Comparison of ENCODE assay signal across 6 cellular contexts in the genomic region with DNA sequence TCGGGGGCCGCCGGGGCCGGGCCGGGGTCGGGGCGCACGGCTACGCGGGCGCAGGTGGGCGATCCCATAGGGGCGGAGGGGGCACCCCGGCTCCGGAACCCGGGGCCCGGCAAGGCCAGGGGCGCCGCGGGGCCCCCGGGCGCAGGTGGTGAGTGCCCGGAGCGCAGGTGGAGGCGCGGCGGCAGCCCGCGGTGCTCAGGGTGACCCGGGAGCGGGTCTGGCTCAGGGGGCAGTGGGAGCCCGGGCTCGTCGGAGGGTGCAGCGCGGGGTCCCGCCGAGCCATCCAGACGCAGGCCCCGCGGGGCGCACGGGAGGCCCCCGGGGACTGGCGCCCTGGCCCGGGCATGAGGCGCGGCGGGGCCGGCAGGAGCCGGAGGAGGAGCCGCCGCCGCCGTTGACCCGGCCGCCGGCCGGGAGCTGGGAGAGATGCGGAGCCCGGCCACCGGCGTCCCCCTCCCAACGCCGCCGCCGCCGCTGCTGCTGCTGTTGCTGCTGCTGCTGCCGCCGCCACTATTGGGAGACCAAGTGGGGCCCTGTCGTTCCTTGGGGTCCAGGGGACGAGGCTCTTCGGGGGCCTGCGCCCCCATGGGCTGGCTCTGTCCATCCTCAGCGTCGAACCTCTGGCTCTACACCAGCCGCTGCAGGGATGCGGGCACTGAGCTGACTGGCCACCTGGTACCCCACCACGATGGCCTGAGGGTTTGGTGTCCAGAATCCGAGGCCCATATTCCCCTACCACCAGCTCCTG. TPM values are rescaled to one million over a fixed set of nuclear protein-coding genes. Genes with fewer than 3 reads are reported as not detected.
DNase-seq lines count a peak whose midpoint lies in the region; ATAC-seq, FAIRE-seq and TF ChIP-seq lines count a peak whose summit lies in the region.

No MANE protein-coding gene starts in this region.

- H3K4me3 ChIP-seq in DOHH2 (ENCODE audit: low read length) (peak overlapping the region; percentile 62), astrocyte (ENCODE audit: insufficient read depth, low read depth, low read length) (peak overlapping the region; percentile 55)

- H3K27me3 Mint-ChIP-seq in astrocyte (ENCODE audit: low read depth, unreplicated experiment) = peaks cover 6% of the 10 kb centered on the region
- peaks cover 0 to 2% (median 0%) of the 10 kb centered on the region in 5 donors for H3K27me3 Mint-ChIP-seq in naive thymus-derived CD8-positive, alpha-beta T cell

- DNase-seq in astrocyte (ENCODE audit: low read depth) = no peak
- peak in 1 of 10 donors; percentile 23 for DNase-seq in naive thymus-derived CD8-positive, alpha-beta T cell
- no peak for DNase-seq in NCI-H187 (lab: John Stamatoyannopoulos, UW)
- no peak for DNase-seq in amygdala (lab: John Stamatoyannopoulos, UW)

- H2AFZ ChIP-seq in astrocyte (ENCODE audit: low read depth, low read length) = peak overlapping the region; percentile 63

- H3K4me1 ChIP-seq in DOHH2 (ENCODE audit: control insufficient read depth, low read length) (peaks cover 28% of the 10 kb centered on the region), astrocyte (ENCODE audit: insufficient read depth, low read length) (peaks cover 26% of the 10 kb centered on the region)

- H3K79me2 ChIP-seq in DOHH2 (ENCODE audit: control insufficient read depth, low read length) (no peaks in the 10 kb centered on the region), astrocyte (ENCODE audit: insufficient read depth, low read length) (peaks cover 2% of the 10 kb centered on the region)

- FAIRE-seq in astrocyte (lab: Jason Lieb, UNC) = no peak

- peak overlapping the region; percentile 23 for H3K9ac ChIP-seq in astrocyte (ENCODE audit: low read length)

- H3K4me3 Mint-ChIP-seq in astrocyte (ENCODE audit: unreplicated experiment) = peak overlapping the region; percentile 76
- H3K4me3 Mint-ChIP-seq in naive thymus-derived CD8-positive, alpha-beta T cell = peak overlapping the region; percentile 36 to 82 (median 64)

- no peaks in the 10 kb centered on the region for H3F3A ChIP-seq in DOHH2 (ENCODE audit: control insufficient read depth, insufficient read depth)

- no peak overlapping the region for H3K27ac Mint-ChIP-seq in astrocyte (ENCODE audit: unreplicated experiment)
- peak overlapping the region in 1 of 10 donors; percentile 59 for H3K27ac Mint-ChIP-seq in naive thymus-derived CD8-positive, alpha-beta T cell

- H3K36me3 Mint-ChIP-seq in astrocyte (ENCODE audit: low read depth, unreplicated experiment) = peaks cover 9% of the 10 kb centered on the region
- no peaks in the 10 kb centered on the region for H3K36me3 Mint-ChIP-seq in naive thymus-derived CD8-positive, alpha-beta T cell

- no peaks in the 10 kb centered on the region for H3K9me3 Mint-ChIP-seq in astrocyte (ENCODE audit: unreplicated experiment)
- H3K9me3 Mint-ChIP-seq in naive thymus-derived CD8-positive, alpha-beta T cell = no peaks in the 10 kb centered on the region

- H3K4me1 Mint-ChIP-seq in astrocyte (ENCODE audit: low read depth, unreplicated experiment) = peaks cover 11% of the 10 kb centered on the region
- H3K4me1 Mint-ChIP-seq in naive thymus-derived CD8-positive, alpha-beta T cell = peaks cover 14 to 36% (median 18%) of the 10 kb centered on the region in 4 donors

- POLR2A ChIA-PET in naive thymus-derived CD8-positive, alpha-beta T cell (lab: Charles Lee) = interaction anchor here (0.6 to 2.1 kb wide), 5 partner anchors 13 to 234 kb away, joined by 3 to 7 read pairs (median 3); a partner anchor contains a TSS

- peak overlapping the region; percentile 63 for H3K4me2 ChIP-seq in DOHH2 (ENCODE audit: low read length)
- peak overlapping the region; percentile 82 for H3K4me2 ChIP-seq in astrocyte (ENCODE audit: low read length)

- H3K9me3 ChIP-seq in DOHH2 (ENCODE audit: control insufficient read depth, insufficient read depth, low read length) (no peaks in the 10 kb centered on the region), astrocyte (ENCODE audit: insufficient read depth, low read depth, low read length) (no peaks in the 10 kb centered on the region)

- peaks cover 18% of the 10 kb centered on the region for H3K27me3 ChIP-seq in DOHH2 (ENCODE audit: control insufficient read depth, low read length)
- H3K27me3 ChIP-seq in astrocyte (ENCODE audit: insufficient read depth, low read length) = no peaks in the 10 kb centered on the region

- H3K27ac ChIP-seq in DOHH2 (ENCODE audit: low read depth, low read length) = no peak overlapping the region
- no peak overlapping the region for H3K27ac ChIP-seq in astrocyte (ENCODE audit: low read depth, low read length)

- TF ChIP-seq CTCF in DOHH2 (IDR thresholded peaks at IDR 0.05; ENCODE audit: low read depth, low read length, poor library complexity, severe bottlenecking) (no peak), astrocyte (IDR thresholded peaks at IDR 0.05; ENCODE audit: insufficient read depth, low read depth, low read length) (no peak)

- H3K36me3 ChIP-seq in DOHH2 (ENCODE audit: control insufficient read depth, low read length) = no peaks in the 10 kb centered on the region
- no peaks in the 10 kb centered on the region for H3K36me3 ChIP-seq in astrocyte (ENCODE audit: insufficient read depth, low read length)

- ATAC-seq in HG02678 (IDR thresholded peaks at IDR 0.05; ENCODE audit: unreplicated experiment) = peak; percentile 35
- peak; percentile 61 for ATAC-seq in naive thymus-derived CD8-positive, alpha-beta T cell

- no peaks in the 10 kb centered on the region for H3K9me2 ChIP-seq in DOHH2 (replicated peaks; ENCODE audit: control insufficient read depth, low read length)

- H4K20me1 ChIP-seq in DOHH2 (ENCODE audit: control insufficient read depth, insufficient read depth, low read depth, low read length) (no peaks in the 10 kb centered on the region), astrocyte (ENCODE audit: insufficient read depth, low read length) (no peaks in the 10 kb centered on the region)

RNA-seq across cellular contexts. Expression of a gene that starts 0.5 kb away (rescaled TPM):
- 8.5 and 10.0 TPM in 2 replicates for total RNA-seq in astrocyte
- total RNA-seq in naive thymus-derived CD8-positive, alpha-beta T cell = 1 to 10 TPM; 5.4 to 6.8 TPM
- polyA plus RNA-seq in naive thymus-derived CD8-positive, alpha-beta T cell = under 1 TPM; 0.20 to 0.94 (median 0.30) TPM

RNA-seq across cellular contexts. Expression of a gene that starts 33.1 kb away (rescaled TPM):
- total RNA-seq in astrocyte = 4.5 and 7.7 TPM in 2 replicates
- total RNA-seq in naive thymus-derived CD8-positive, alpha-beta T cell = under 1 TPM in 1 of 2 experiments, not detected in 1; 0.31 TPM
- polyA plus RNA-seq in naive thymus-derived CD8-positive, alpha-beta T cell = under 1 TPM in 1 of 3 donors, not detected in 2; 0.89 TPM

RNA-seq across cellular contexts. Expression of a gene that starts 36.1 kb away (rescaled TPM):
- total RNA-seq in astrocyte = 350 and 355 TPM in 2 replicates
- total RNA-seq in naive thymus-derived CD8-positive, alpha-beta T cell = 100 to 1,000 TPM; 205 to 211 TPM
- 100 to 1,000 TPM; 117 to 154 (median 127) TPM for polyA plus RNA-seq in naive thymus-derived CD8-positive, alpha-beta T cell

RNA-seq across cellular contexts. Expression of a gene that starts 57.0 kb away (rescaled TPM):
- total RNA-seq in astrocyte = not detected in 2 replicates
- not detected for total RNA-seq in naive thymus-derived CD8-positive, alpha-beta T cell
- not detected for polyA plus RNA-seq in naive thymus-derived CD8-positive, alpha-beta T cell
